8 cellular contexts compared by ENCODE assay signal in genomic region chr14:70906785-70907171, GRCh38. TPM values are rescaled to one million over a fixed set of nuclear protein-coding genes. Genes with fewer than 3 reads are reported as not detected.
DNase-seq lines count a peak whose midpoint lies in the region; ATAC-seq, FAIRE-seq and TF ChIP-seq lines count a peak whose summit lies in the region.

No MANE protein-coding gene starts in this region.

- in situ Hi-C loops in HAP-1 (cut with MboI; ENCODE audit: low sequenced_read_pairs), result no loop called here

- H3K27ac ChIP-seq in A673 (ENCODE audit: low read depth, low read length, poor library complexity, severe bottlenecking) (peak overlapping the region; percentile 87), substantia nigra (ENCODE audit: low read depth, low read length, poor library complexity, severe bottlenecking) (peak overlapping the region; percentile 80)

- no peaks in the 10 kb centered on the region for H3K36me3 ChIP-seq in A673 (ENCODE audit: insufficient read depth, low read length, poor library complexity, severe bottlenecking)
- peaks cover 6% of the 10 kb centered on the region; the same call in 1 of the 2 replicates for H3K36me3 ChIP-seq in HAP-1 (replicated peaks)
- no peaks in the 10 kb centered on the region for H3K36me3 ChIP-seq in adipocyte (ENCODE audit: control insufficient read depth, insufficient read depth, low read length, severe bottlenecking)

- H3K4me1 ChIP-seq in A673 (ENCODE audit: insufficient read depth, low read length, poor library complexity, severe bottlenecking), result peaks cover 52% of the 10 kb centered on the region
- peaks cover 28% of the 10 kb centered on the region for H3K4me1 ChIP-seq in HAP-1
- peaks cover 54% of the 10 kb centered on the region for H3K4me1 ChIP-seq in adipocyte (ENCODE audit: control insufficient read depth, insufficient read depth, low read length)

- peak overlapping the region; percentile 95 for H3K9ac ChIP-seq in adipocyte (ENCODE audit: low read length)

- CTCF ChIA-PET in A673 (lab: Charles Lee), result interaction anchor here (0.9 to 1.3 kb wide), 4 partner anchors 25 to 65 kb away, joined by 3 to 6 read pairs (median 4); no protein-coding TSS in a partner anchor

- TSS peak; percentile 88 for BruUV-seq in A673 (replicated peaks; lab: Mats Ljungman, UMichigan)

- DNase-seq in A673 (ENCODE audit: low spot score) (no peak), HAP-1 (ENCODE audit: low spot score in 2 of 2) (no peak), adipocyte (ENCODE audit: low read depth) (peak; percentile 19), substantia nigra (lab: John Stamatoyannopoulos, UW) (no peak), NCI-H2227 (lab: John Stamatoyannopoulos, UW; ENCODE audit: unreplicated experiment) (no peak), DMS79 treated with DMSO at 0.1 percent for 48 hours (lab: John Stamatoyannopoulos, UW) (no peak)

- TF ChIP-seq CTCF in A673 (conservative IDR thresholded peaks at IDR 0.05; ENCODE audit: low read depth, low read length), result no peak

- POLR2A ChIA-PET in A673 (lab: Charles Lee; ENCODE audit: low non-redundant PET), result interaction anchor here (0.6 to 0.7 kb wide), 2 partner anchors 18 to 47 kb away, joined by 3 to 5 read pairs; no protein-coding TSS in a partner anchor

- peak; percentile 24 for FAIRE-seq in islet of Langerhans (lab: Jason Lieb, UNC)

- intact Hi-C loops in A673 (cut with micrococcal nuclease; ENCODE audit: unreplicated experiment), result loop anchor here (2.0 to 5.0 kb wide), 4 partner anchors 46 to 90 kb away; no protein-coding TSS in a partner anchor

- no peaks in the 10 kb centered on the region for H3K9me3 ChIP-seq in A673 (ENCODE audit: low read depth, low read length, poor library complexity, severe bottlenecking)
- H3K9me3 ChIP-seq in HAP-1, result no peaks in the 10 kb centered on the region
- no peaks in the 10 kb centered on the region for H3K9me3 ChIP-seq in adipocyte (ENCODE audit: control insufficient read depth, low read length)

- H3K4me3 ChIP-seq in A673 (ENCODE audit: low read depth, low read length, poor library complexity, severe bottlenecking) (peak overlapping the region; percentile 93), HAP-1 (peak overlapping the region; percentile 89), adipocyte (ENCODE audit: low read length) (peak overlapping the region; percentile 90)

- no peaks in the 10 kb centered on the region for H3K27me3 ChIP-seq in A673 (replicated peaks; ENCODE audit: insufficient read depth, low read depth, low read length, poor library complexity)
- H3K27me3 ChIP-seq in HAP-1 (ENCODE audit: low read depth), result no peaks in the 10 kb centered on the region
- no peaks in the 10 kb centered on the region for H3K27me3 ChIP-seq in adipocyte (replicated peaks; ENCODE audit: control insufficient read depth, insufficient read depth, low read length)

- no peak for ATAC-seq in GM19035 (IDR thresholded peaks at IDR 0.05; ENCODE audit: unreplicated experiment)

RNA-seq across cellular contexts. Expression of gene PCNX1, which starts 0.5 kb away (rescaled TPM):
- 46.8 and 60.7 TPM in 2 replicates for total RNA-seq in A673 (2021)
